15 cellular contexts compared by ENCODE assay signal in genomic region chr10:73644767-73645166, GRCh38. TPM values are rescaled to one million over a fixed set of nuclear protein-coding genes. Genes with fewer than 3 reads are reported as not detected.
DNase-seq lines count a peak whose midpoint lies in the region; ATAC-seq and TF ChIP-seq lines count a peak whose summit lies in the region.
"Had no signal": no experiment of that assay in that cellular context is flagged by ENCODE, and none has a peak within 500 bp of the region (broad histone marks: within the 10 kb centered on the region; RNA-seq: fewer than 3 reads in every experiment).

No MANE protein-coding gene starts in this region.

- H3K4me3 Mint-ChIP-seq in brain = peak overlapping the region in 1 of 5 experiments; percentile 53
- H3K4me3 Mint-ChIP-seq: activated CD8-positive, alpha-beta memory T cell treated with anti-CD3 and anti-CD28 coated beads, Interleukin-2, amount 10 ng/mL, durations not matched to agents 7 days and 5 days; CD8-positive, alpha-beta T cell had no signal

- H3K9me3 ChIP-seq in heart right ventricle (no peaks in the 10 kb centered on the region), thoracic aorta (no peaks in the 10 kb centered on the region)
- H3K9me3 ChIP-seq: colonic mucosa had no signal

- intact Hi-C loops in heart right ventricle (cut with DNase I) (loop anchor here in 9 of 10 donors (1.0 to 5.0 kb wide), 6 partner anchors 88 to 117 kb away; no protein-coding TSS in a partner anchor), left ventricle myocardium superior (cut with micrococcal nuclease) (loop anchor here (2.0 kb wide), 1 partner anchor 114 kb away; no protein-coding TSS in a partner anchor)

- ATAC-seq in heart right ventricle = no peak
- no peak for ATAC-seq in left ventricle myocardium superior
- no peak for ATAC-seq in thoracic aorta (ENCODE audit: insufficient number of reproducible peaks, low FRiP score, low read depth)

- H3K9me3 Mint-ChIP-seq in brain = no peaks in the 10 kb centered on the region
- H3K9me3 Mint-ChIP-seq: activated T-helper 2 cell treated with anti-CD3 and anti-CD28 coated beads, Interferon-gamma antibody, Interleukin-2, Interleukin-4, amounts not matched to agents 10 μg/mL and 5 μg/mL and 100 μg/mL, durations not matched to agents 14 hours and 24 hours and 36 hours; CD8-positive, alpha-beta T cell had no signal

- H3K27me3 Mint-ChIP-seq in brain = peaks cover 10% of the 10 kb centered on the region
- H3K27me3 Mint-ChIP-seq: activated CD8-positive, alpha-beta memory T cell treated with anti-CD3 and anti-CD28 coated beads, Interleukin-2, amount 10 ng/mL, durations not matched to agents 7 days and 5 days had no signal

- no peak for TF ChIP-seq CTCF in heart right ventricle (IDR thresholded peaks at IDR 0.05)
- no peak for TF ChIP-seq CTCF in brain (conservative IDR thresholded peaks at IDR 0.05)
- no peak for TF ChIP-seq CTCF in thoracic aorta (IDR thresholded peaks at IDR 0.05)

- H3K4me3 ChIP-seq in heart right ventricle (no peak overlapping the region), H7 (ENCODE audit: insufficient read depth, low read depth, low read length) (no peak overlapping the region), thoracic aorta (no peak overlapping the region)
- H3K4me3 ChIP-seq: colonic mucosa had no signal

- H3K27me3 ChIP-seq in heart right ventricle (no peaks in the 10 kb centered on the region), H7 (ENCODE audit: control insufficient read depth, insufficient read depth, low read length) (no peaks in the 10 kb centered on the region; the same call in 1 of the 2 replicates), thoracic aorta (replicated peaks; ENCODE audit: insufficient read depth) (no peaks in the 10 kb centered on the region)
- H3K27me3 ChIP-seq: colonic mucosa had no signal

- H3K27ac ChIP-seq in heart right ventricle = peak overlapping the region in 7 of 10 donors; percentile 25 to 97 (median 61)
- H3K27ac ChIP-seq in thoracic aorta = peak overlapping the region; percentile 17 to 37
- H3K27ac ChIP-seq: colonic mucosa, KMS-11 had no signal

- DNase-seq in heart right ventricle = no peak
- no peak for DNase-seq in left ventricle myocardium superior
- DNase-seq in H7 = peak; percentile 8
- DNase-seq in thoracic aorta (ENCODE audit: low spot score) = no peak
- DNase-seq in NOMO-1 (lab: John Stamatoyannopoulos, UW; ENCODE audit: unreplicated experiment in 2 of 2) = no peak
- no peak for DNase-seq in DMS53 (lab: John Stamatoyannopoulos, UW)

- no peaks in the 10 kb centered on the region for H3K36me3 ChIP-seq in heart right ventricle
- H3K36me3 ChIP-seq in H7 (replicated peaks; ENCODE audit: control insufficient read depth, insufficient read depth, low read length) = no peaks in the 10 kb centered on the region
- H3K36me3 ChIP-seq in thoracic aorta = no peaks in the 10 kb centered on the region
- H3K36me3 ChIP-seq: colonic mucosa had no signal

- 44 to 48% methylated on average over 1 of the region's 1 CpG for WGBS in heart right ventricle, 2 donors

- peaks cover 10 to 52% (median 28%) of the 10 kb centered on the region in 9 donors for H3K4me1 ChIP-seq in heart right ventricle
- peaks cover 11 to 47% of the 10 kb centered on the region in 2 donors for H3K4me1 ChIP-seq in thoracic aorta (ENCODE audit: control insufficient read depth in 1 of 2, low read depth in 2 of 2)

- peaks cover 40% of the 10 kb centered on the region for H3K4me1 Mint-ChIP-seq in brain

- H3K27ac Mint-ChIP-seq in brain = peak overlapping the region in 3 of 5 experiments; percentile 15 to 60 (median 40)
- H3K27ac Mint-ChIP-seq: CD8-positive, alpha-beta T cell had no signal

- no peaks in the 10 kb centered on the region for H3K36me3 Mint-ChIP-seq in brain
- H3K36me3 Mint-ChIP-seq: activated CD8-positive, alpha-beta memory T cell treated with anti-CD3 and anti-CD28 coated beads, Interleukin-2, amount 10 ng/mL, durations not matched to agents 7 days and 5 days; CD8-positive, alpha-beta T cell had no signal

RNA-seq across cellular contexts. Expression of gene MYOZ1, which starts 3.5 kb away (rescaled TPM):
- 1 to 10 TPM in 5 of 10 donors, under 1 TPM in 5; 0.41 to 3.4 (median 0.98) TPM for total RNA-seq in heart right ventricle
- under 1 TPM; 0.51 to 0.54 TPM for polyA plus RNA-seq in heart right ventricle
- 0.32 TPM for total RNA-seq in left ventricle myocardium superior
- total RNA-seq in H7 (2014; rRNA removed; shearing (Covaris generic)) = 2.0 and 2.8 TPM in 2 replicates
- 3.6 TPM for polyA plus RNA-seq in brain (ENCODE audit: insufficient read depth, low read depth, low replicate concordance)
- 10 to 100 TPM in 1 of 2 donors, 1 to 10 TPM in 1; 5.9 to 14.2 TPM for total RNA-seq in thoracic aorta
- total RNA-seq: activated CD8-positive, alpha-beta memory T cell treated with anti-CD3 and anti-CD28 coated beads, Interleukin-2, amount 10 ng/mL, durations not matched to agents 7 days and 5 days; activated T-helper 2 cell treated with anti-CD3 and anti-CD28 coated beads, Interferon-gamma antibody, Interleukin-2, Interleukin-4, amounts not matched to agents 10 μg/mL and 5 μg/mL and 100 μg/mL, durations not matched to agents 14 hours and 24 hours and 36 hours; CD8-positive, alpha-beta T cell; colonic mucosa; HT1080; osteoblast had no signal

RNA-seq across cellular contexts. Expression of gene SYNPO2L, which starts 11.1 kb away (rescaled TPM):
- 100 to 1,000 TPM; 120 to 833 (median 469) TPM for total RNA-seq in heart right ventricle
- 100 to 1,000 TPM in 1 of 2 donors, 10 to 100 TPM in 1; 61.6 to 147 TPM for polyA plus RNA-seq in heart right ventricle
- 237 TPM for total RNA-seq in left ventricle myocardium superior
- 0.11 TPM in 1 of 2 replicates, not detected in the other for total RNA-seq in H7 (2014; rRNA removed; shearing (Covaris generic))
- 0.12 TPM for polyA plus RNA-seq in brain (ENCODE audit: insufficient read depth, low read depth, low replicate concordance)
- total RNA-seq in thoracic aorta = not detected
- total RNA-seq: activated T-helper 2 cell treated with anti-CD3 and anti-CD28 coated beads, Interferon-gamma antibody, Interleukin-2, Interleukin-4, amounts not matched to agents 10 μg/mL and 5 μg/mL and 100 μg/mL, durations not matched to agents 14 hours and 24 hours and 36 hours; CD8-positive, alpha-beta T cell; sciatic nerve had no signal

RNA-seq across cellular contexts. Expression of gene AGAP5, which starts 53.1 kb away (rescaled TPM):
- total RNA-seq in heart right ventricle (1 to 10 TPM; 2.4 to 4.2 (median 3.4) TPM), left ventricle myocardium superior (3.2 TPM), thoracic aorta (10 to 100 TPM in 1 of 2 donors, 1 to 10 TPM in 1; 4.5 to 10.9 TPM)
- polyA plus RNA-seq in heart right ventricle (10 to 100 TPM in 1 of 2 donors, 1 to 10 TPM in 1; 1.8 to 15.1 TPM), brain (ENCODE audit: insufficient read depth, low read depth, low replicate concordance) (0.41 TPM)
- 4.4 and 6.0 TPM in 2 replicates for total RNA-seq in H7 (2014; rRNA removed; shearing (Covaris generic))

RNA-seq across cellular contexts. Expression of gene USP54, which starts 53.6 kb away (rescaled TPM):
- total RNA-seq in heart right ventricle = 10 to 100 TPM; 14.5 to 34.5 (median 19.4) TPM
- 10 to 100 TPM in 1 of 2 donors, 1 to 10 TPM in 1; 7.9 to 16.3 TPM for polyA plus RNA-seq in heart right ventricle
- total RNA-seq in left ventricle myocardium superior = 22.4 TPM
- total RNA-seq in H7 (2014; rRNA removed; shearing (Covaris generic)) = 25.0 and 28.4 TPM in 2 replicates
- polyA plus RNA-seq in brain (ENCODE audit: insufficient read depth, low read depth, low replicate concordance) = 49.6 TPM
- total RNA-seq in thoracic aorta = 10 to 100 TPM; 20.1 to 45.1 TPM

Comparison
In these comparisons a context has a peak if more than half of its experiments do, and no peak if none do; other contexts are left out.
1. RNA of gene SYNPO2L, which starts 11.1 kb away (total RNA-seq): 120 to 833 TPM in heart right ventricle and 237 TPM in left ventricle myocardium superior (single experiment); not detected in thoracic aorta and 0.11 TPM in H7; every median in the first group is over 100 times any median in the second.